In the genomic region with DNA sequence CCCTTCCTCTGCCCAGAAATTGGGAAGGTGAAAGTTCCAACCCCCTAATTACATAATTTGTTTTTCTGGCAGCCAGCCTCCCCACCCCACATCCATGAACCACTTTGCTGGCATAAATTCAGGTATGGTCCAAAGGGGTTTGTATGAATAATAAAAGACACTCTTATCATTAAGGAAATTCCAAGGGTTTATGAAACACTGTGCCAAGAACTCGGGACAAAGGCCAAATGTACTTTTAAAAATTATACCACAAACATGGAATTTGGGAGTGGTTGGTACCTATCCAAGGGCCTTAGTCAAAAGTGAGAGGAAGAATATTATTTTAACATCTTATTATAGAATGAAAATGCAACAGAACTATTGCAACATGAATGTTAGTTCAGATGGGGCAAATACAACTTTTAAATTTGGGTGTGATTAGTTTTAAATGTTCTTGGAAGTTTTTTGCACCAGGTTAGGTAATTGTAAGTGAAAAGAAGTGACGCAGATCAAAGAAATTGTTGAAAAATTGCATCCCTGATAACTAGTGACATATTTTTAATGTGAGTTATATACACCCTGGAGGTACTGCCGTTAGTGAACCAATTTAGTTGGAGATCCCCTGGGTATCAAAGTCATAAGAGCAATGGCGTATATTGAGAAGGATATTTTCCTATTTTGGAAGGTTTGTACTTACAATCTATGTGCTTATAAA, we compare ENCODE assay signal across 21 cellular contexts.
DNase-seq lines count a peak whose midpoint lies in the region; ATAC-seq, FAIRE-seq and TF ChIP-seq lines count a peak whose summit lies in the region.
"Had no signal": no experiment of that assay in that cellular context is flagged by ENCODE, and none has a peak within 500 bp of the region (broad histone marks: within the 10 kb centered on the region; RNA-seq: fewer than 3 reads in every experiment).

No MANE protein-coding gene starts in this region.

- ATAC-seq in Right ventricle myocardium superior (ENCODE audit: poor library complexity) (peak; percentile 52), HG02981 (IDR thresholded peaks at IDR 0.05; ENCODE audit: unreplicated experiment) (no peak)
- ATAC-seq: A549 had no signal

- no peaks in the 10 kb centered on the region for H3K36me3 ChIP-seq in WERI-Rb-1
- H3K36me3 ChIP-seq: cardiac muscle cell had no signal

- in situ Hi-C loops in astrocyte of the spinal cord (cut with HindIII; ENCODE audit: low sequenced_read_pairs): no loop called here

- no peaks in the 10 kb centered on the region for H3K9me3 Mint-ChIP-seq in activated CD4-positive, alpha-beta T cell treated with anti-CD3 and anti-CD28 coated beads, Interleukin-2, amount 10 ng/mL, durations not matched to agents 24 days and 14 days
- H3K9me3 Mint-ChIP-seq: activated naive CD4-positive, alpha-beta T cell treated with anti-CD3 and anti-CD28 coated beads for 36 hours; naive B cell; type B pancreatic cell had no signal

- intact Hi-C loops in Right ventricle myocardium superior (cut with DNase I): no loop called here
- intact Hi-C loops in cardiac septum (cut with DNase I): no loop called here
- intact Hi-C loops in activated CD4-positive, alpha-beta T cell treated with anti-CD3 and anti-CD28 coated beads, Interleukin-2, amount 10 ng/mL, durations not matched to agents 24 days and 14 days (cut with micrococcal nuclease): no loop called here

- H3K9me3 ChIP-seq in WERI-Rb-1 (ENCODE audit: severe bottlenecking): no peaks in the 10 kb centered on the region
- H3K9me3 ChIP-seq: A549 had no signal

- H3K4me3 ChIP-seq in astrocyte of the spinal cord (ENCODE audit: low read depth, low read length) (no peak overlapping the region), WERI-Rb-1 (ENCODE audit: low read depth, low read length) (no peak overlapping the region)
- H3K4me3 ChIP-seq: A549, cardiac muscle cell had no signal

- no peak for FAIRE-seq in D721Med (lab: Jason Lieb, UNC)
- FAIRE-seq: A549 had no signal

- no peaks in the 10 kb centered on the region for H3K36me3 Mint-ChIP-seq in activated CD4-positive, alpha-beta T cell treated with anti-CD3 and anti-CD28 coated beads, Interleukin-2, amount 10 ng/mL, durations not matched to agents 24 days and 14 days (ENCODE audit: low read depth)
- H3K36me3 Mint-ChIP-seq: naive B cell had no signal

- H3K4me3 Mint-ChIP-seq in activated CD4-positive, alpha-beta T cell treated with anti-CD3 and anti-CD28 coated beads, Interleukin-2, amount 10 ng/mL, durations not matched to agents 24 days and 14 days: no peak overlapping the region
- H3K4me3 Mint-ChIP-seq: activated naive CD4-positive, alpha-beta T cell treated with anti-CD3 and anti-CD28 coated beads for 36 hours; type B pancreatic cell had no signal

- H3K27ac ChIP-seq in WERI-Rb-1: no peak overlapping the region
- H3K27ac ChIP-seq: A549, cardiac muscle cell had no signal

- DNase-seq in Right ventricle myocardium superior: no peak
- DNase-seq in cardiac septum (ENCODE audit: low spot score): no peak
- peak; percentile 34 for DNase-seq in astrocyte of the spinal cord (ENCODE audit: low read depth, low spot score)
- peak; percentile 2 for DNase-seq in hepatic stellate cell (ENCODE audit: low spot score)
- DNase-seq in activated CD4-positive, alpha-beta T cell treated with anti-CD3 and anti-CD28 coated beads, Interleukin-2, amount 10 ng/mL, durations not matched to agents 24 days and 14 days: no peak
- no peak for DNase-seq in D721Med (ENCODE audit: insufficient read length, low spot score)
- DNase-seq in WERI-Rb-1: no peak
- DNase-seq: activated CD4-positive, alpha-beta T cell treated with anti-CD3 and anti-CD28 coated beads for 4 hours; activated CD8-positive, alpha-beta memory T cell treated with anti-CD3 and anti-CD28 coated beads, Interleukin-2, amount 50 U/mL, for 48 hours; activated naive CD4-positive, alpha-beta T cell treated with anti-CD3 and anti-CD28 coated beads for 36 hours; effector CD8-positive, alpha-beta T cell; H7; naive B cell; NCI-H1930; NCI-H510A; stimulated activated naive CD4-positive, alpha-beta T cell had no signal

- no peaks in the 10 kb centered on the region for H3K27me3 ChIP-seq in WERI-Rb-1 (ENCODE audit: insufficient read depth, low read depth, severe bottlenecking)
- H3K27me3 ChIP-seq: cardiac muscle cell had no signal

- no peaks in the 10 kb centered on the region for H3K27me3 Mint-ChIP-seq in activated CD4-positive, alpha-beta T cell treated with anti-CD3 and anti-CD28 coated beads, Interleukin-2, amount 10 ng/mL, durations not matched to agents 24 days and 14 days
- H3K27me3 Mint-ChIP-seq: naive B cell, progenitor cell of endocrine pancreas, type B pancreatic cell had no signal

- TF ChIP-seq CTCF in astrocyte of the spinal cord (IDR thresholded peaks at IDR 0.05; ENCODE audit: low read depth, low read length): no peak
- TF ChIP-seq CTCF in D721Med (IDR thresholded peaks at IDR 0.05; ENCODE audit: insufficient read depth, missing control alignments): no peak
- TF ChIP-seq CTCF in WERI-Rb-1 (IDR thresholded peaks at IDR 0.05; ENCODE audit: low read depth, low read length): no peak

- no peaks in the 10 kb centered on the region for H3K4me1 Mint-ChIP-seq in activated CD4-positive, alpha-beta T cell treated with anti-CD3 and anti-CD28 coated beads, Interleukin-2, amount 10 ng/mL, durations not matched to agents 24 days and 14 days
- H3K4me1 Mint-ChIP-seq: naive B cell had no signal

- H3K27ac Mint-ChIP-seq in activated CD4-positive, alpha-beta T cell treated with anti-CD3 and anti-CD28 coated beads, Interleukin-2, amount 10 ng/mL, durations not matched to agents 24 days and 14 days: no peak overlapping the region
- H3K27ac Mint-ChIP-seq: activated naive CD4-positive, alpha-beta T cell treated with anti-CD3 and anti-CD28 coated beads for 36 hours; naive B cell; progenitor cell of endocrine pancreas; type B pancreatic cell had no signal

Comparison
In these comparisons a context has a peak if more than half of its experiments do, and no peak if none do; other contexts are left out.
1. DNase-seq: peak in astrocyte of the spinal cord (single experiment) and hepatic stellate cell (single experiment); none in Right ventricle myocardium superior (single experiment), cardiac septum (single experiment), activated CD4-positive, alpha-beta T cell treated with anti-CD3 and anti-CD28 coated beads, Interleukin-2, amount 10 ng/mL, durations not matched to agents 24 days and 14 days (single experiment), D721Med (single experiment) and WERI-Rb-1 (single experiment).